ENCODE assay signal across 14 cellular contexts in the genomic region with DNA sequence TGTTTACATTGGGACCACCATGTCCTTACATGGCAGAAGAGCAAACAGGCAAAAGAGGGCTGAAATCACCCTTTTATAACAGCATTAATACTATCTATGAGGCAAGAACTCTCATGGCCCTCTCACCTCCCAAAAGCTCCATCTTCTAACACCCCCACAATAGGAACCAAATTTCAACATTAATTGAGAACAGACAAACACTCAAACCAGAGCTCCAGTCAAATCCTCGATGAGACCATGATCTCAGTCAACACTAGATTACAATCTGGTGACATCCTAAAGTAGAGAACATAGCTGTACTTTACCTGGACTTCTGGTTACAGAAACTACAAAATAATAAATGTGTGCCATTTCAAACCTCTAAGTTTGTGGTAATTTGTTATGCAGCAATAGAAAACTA. TPM values are rescaled to one million over a fixed set of nuclear protein-coding genes. Genes with fewer than 3 reads are reported as not detected.
DNase-seq lines count a peak whose midpoint lies in the region; ATAC-seq, FAIRE-seq and TF ChIP-seq lines count a peak whose summit lies in the region.
"Had no signal": no experiment of that assay in that cellular context is flagged by ENCODE, and none has a peak within 500 bp of the region (broad histone marks: within the 10 kb centered on the region; RNA-seq: fewer than 3 reads in every experiment).

No MANE protein-coding gene starts in this region.

- POLR2A ChIA-PET in endothelial cell of umbilical vein (lab: Charles Lee), result no interaction called here
- POLR2A ChIA-PET in Caco-2 (lab: Charles Lee), result no interaction called here

- H3K27ac ChIP-seq in endothelial cell of umbilical vein (ENCODE audit: insufficient read depth, low read depth, low read length) (peak overlapping the region; percentile 40), spleen (peak overlapping the region; percentile 81 to 96 (median 92))
- H3K27ac ChIP-seq: GM23248, ovary had no signal

- H3K36me3 Mint-ChIP-seq in Caco-2 (ENCODE audit: insufficient read depth, unreplicated experiment), result no peaks in the 10 kb centered on the region
- H3K36me3 Mint-ChIP-seq: type B pancreatic cell had no signal

- TF ChIP-seq CTCF in endothelial cell of umbilical vein (IDR thresholded peaks at IDR 0.05; ENCODE audit: extremely low read depth in 1 of 2, insufficient read depth in 1 of 2, low read depth in 1 of 2, low read length in 2 of 2) (no peak), spleen (IDR thresholded peaks at IDR 0.05 in 8 of 11, conservative IDR thresholded peaks at IDR 0.05 in 3 of 11) (no peak), GM13976 (IDR thresholded peaks at IDR 0.05; ENCODE audit: borderline replicate concordance, control extremely low read depth, extremely low read depth, insufficient read depth, missing control alignments) (no peak), Caco-2 (IDR thresholded peaks at IDR 0.05; ENCODE audit: insufficient read depth in 1 of 2, low read depth in 1 of 2, low read length in 1 of 2, severe bottlenecking in 1 of 2, unreplicated experiment in 1 of 2) (no peak)

- DNase-seq in endothelial cell of umbilical vein (ENCODE audit: low read depth, low spot score), result no peak
- no peak for DNase-seq in spleen
- DNase-seq in GM13976 (ENCODE audit: low spot score), result no peak
- DNase-seq in Caco-2, result no peak
- DNase-seq: DMS153, GM23248, NCI-H2227 treated with DMSO at 0.1 percent for 48 hours, ovary had no signal

- H3K27me3 ChIP-seq in endothelial cell of umbilical vein (ENCODE audit: control insufficient read depth in 2 of 2, insufficient read depth in 2 of 2, low read length in 2 of 2) (peaks cover 2 to 4% of the 10 kb centered on the region in 2 experiments), spleen (replicated peaks in 1 of 7) (no peaks in the 10 kb centered on the region), Caco-2 (replicated peaks; ENCODE audit: control insufficient read depth, insufficient read depth, low read length) (no peaks in the 10 kb centered on the region; the same call in 1 of the 2 replicates)
- H3K27me3 ChIP-seq: ovary had no signal

- H3K9me3 Mint-ChIP-seq in Caco-2 (ENCODE audit: unreplicated experiment), result no peaks in the 10 kb centered on the region
- H3K9me3 Mint-ChIP-seq: type B pancreatic cell had no signal

- no peaks in the 10 kb centered on the region for H3K36me3 ChIP-seq in endothelial cell of umbilical vein (ENCODE audit: control insufficient read depth in 2 of 2, extremely low read depth in 1 of 2, insufficient read depth in 2 of 2, low read length in 2 of 2)
- H3K36me3 ChIP-seq in spleen, result no peaks in the 10 kb centered on the region
- no peaks in the 10 kb centered on the region for H3K36me3 ChIP-seq in Caco-2 (ENCODE audit: control insufficient read depth, insufficient read depth, low read length)
- H3K36me3 ChIP-seq: ovary had no signal

- dilution Hi-C loops in endothelial cell of umbilical vein (cut with MboI; ENCODE audit: extremely low pct_ligation_motif_present, low sequenced_read_pairs), result no loop called here

- H3K9me1 ChIP-seq in endothelial cell of umbilical vein (replicated peaks; ENCODE audit: control insufficient read depth, extremely low read depth, insufficient read depth, low read length), result no peaks in the 10 kb centered on the region

- no peak for TF ChIP-seq POLR2A in endothelial cell of umbilical vein (IDR thresholded peaks at IDR 0.05; ENCODE audit: low read depth, low read length)
- TF ChIP-seq POLR2A in spleen (IDR thresholded peaks at IDR 0.05), result no peak

- peak overlapping the region; percentile 91 for H2AFZ ChIP-seq in endothelial cell of umbilical vein (ENCODE audit: low read depth, low read length)
- H2AFZ ChIP-seq: GM23248 had no signal

- H3K27ac Mint-ChIP-seq in Caco-2 (ENCODE audit: unreplicated experiment), result no peak overlapping the region
- H3K27ac Mint-ChIP-seq: type B pancreatic cell had no signal

- 17 to 37% (median 28%) methylated on average over 1 of the region's 1 CpG for WGBS in spleen, 5 donors

- no peak for FAIRE-seq in endothelial cell of umbilical vein (lab: Jason Lieb, UNC)
- FAIRE-seq: islet of Langerhans had no signal

- intact Hi-C loops in endothelial cell of umbilical vein (cut with micrococcal nuclease) (no loop called here), spleen (cut with DNase I; ENCODE audit: low total_unique reads) (no loop called here), Caco-2 (cut with micrococcal nuclease; ENCODE audit: unreplicated experiment) (no loop called here)

- in situ Hi-C loops in GM13976 (cut with MboI; ENCODE audit: low sequenced_read_pairs, unreplicated experiment), result no loop called here

- no peaks in the 10 kb centered on the region for H4K20me1 ChIP-seq in endothelial cell of umbilical vein (replicated peaks; ENCODE audit: control insufficient read depth, extremely low read depth, insufficient read depth, low read length)

- no peaks in the 10 kb centered on the region for H3K9me3 ChIP-seq in endothelial cell of umbilical vein (replicated peaks; ENCODE audit: control insufficient read depth, insufficient read depth, low read length)
- H3K9me3 ChIP-seq in spleen, result no peaks in the 10 kb centered on the region
- no peaks in the 10 kb centered on the region for H3K9me3 ChIP-seq in Caco-2
- H3K9me3 ChIP-seq: ovary had no signal

- peak overlapping the region; percentile 98 for H3K4me2 ChIP-seq in endothelial cell of umbilical vein (ENCODE audit: insufficient read depth, low read length)

- ATAC-seq in HG02759 (IDR thresholded peaks at IDR 0.05; ENCODE audit: unreplicated experiment), result peak; percentile 30
- ATAC-seq in GM19395 (IDR thresholded peaks at IDR 0.05; ENCODE audit: unreplicated experiment), result no peak
- ATAC-seq in HG02678 (IDR thresholded peaks at IDR 0.05; ENCODE audit: unreplicated experiment), result no peak

- H3K4me1 ChIP-seq in endothelial cell of umbilical vein (ENCODE audit: control insufficient read depth, extremely low read depth, insufficient read depth, low read length) (peaks cover 14% of the 10 kb centered on the region), spleen (peaks cover 25 to 75% (median 52%) of the 10 kb centered on the region in 6 donors), Caco-2 (no peaks in the 10 kb centered on the region)

- BruUV-seq in endothelial cell of umbilical vein (replicated peaks; lab: Mats Ljungman, UMichigan) (no TSS peak), Caco-2 (replicated peaks; lab: Mats Ljungman, UMichigan) (no TSS peak)

- H3K9ac ChIP-seq in endothelial cell of umbilical vein (replicated peaks; ENCODE audit: extremely low read depth, insufficient read depth, low read length), result no peak overlapping the region
- H3K9ac ChIP-seq: GM23248 had no signal

- no peaks in the 10 kb centered on the region for H3K79me2 ChIP-seq in endothelial cell of umbilical vein (ENCODE audit: control insufficient read depth, insufficient read depth, low read length)

- CTCF ChIA-PET in endothelial cell of umbilical vein (lab: Charles Lee), result interaction anchor here (1.1 to 17.3 kb wide), 8 partner anchors 7 to 79 kb away, joined by 3 to 391 read pairs (median 5); no protein-coding TSS in a partner anchor
- CTCF ChIA-PET in Caco-2 (lab: Charles Lee), result no interaction called here

- H3K4me1 Mint-ChIP-seq in Caco-2 (ENCODE audit: low read depth, unreplicated experiment), result no peaks in the 10 kb centered on the region

- H3K4me3 Mint-ChIP-seq in Caco-2 (ENCODE audit: unreplicated experiment), result no peak overlapping the region
- H3K4me3 Mint-ChIP-seq: type B pancreatic cell had no signal

- peaks cover 9% of the 10 kb centered on the region for H3K27me3 Mint-ChIP-seq in Caco-2 (ENCODE audit: insufficient read depth, unreplicated experiment)

- H3K4me3 ChIP-seq in GM08714 (ENCODE audit: low read length) (peak overlapping the region; percentile 82; the same call in 1 of the 2 replicates), endothelial cell of umbilical vein (replicated peaks in 1 of 3; ENCODE audit: insufficient read depth in 1 of 3, low read depth in 1 of 3, low read length in 3 of 3) (peak overlapping the region in 1 of 3 experiments; percentile 70), spleen (peak overlapping the region in 7 of 8 donors; percentile 19 to 71 (median 44)), Caco-2 (ENCODE audit: low read depth, low read length) (no peak overlapping the region)
- H3K4me3 ChIP-seq: GM23248, ovary had no signal

RNA-seq across cellular contexts. Expression of a gene that starts 25.1 kb away (rescaled TPM):
- total RNA-seq in endothelial cell of umbilical vein, result 0.33 and 0.46 TPM in 2 replicates
- 0.13 and 0.18 TPM in 2 replicates for polyA plus RNA-seq in endothelial cell of umbilical vein
- 0.14 and 0.18 TPM in 2 replicates for polyA plus RNA-seq in endothelial cell of umbilical vein (2011; cell fraction: cytosol; rRNA removed)
- 0.43 and 0.53 TPM in 2 replicates for polyA plus RNA-seq in endothelial cell of umbilical vein (2011; cell fraction: nucleus; rRNA removed)
- 0.12 and 0.13 TPM in 2 replicates for polyA plus RNA-seq in endothelial cell of umbilical vein (2012)
- 3.7 and 4.0 TPM in 2 replicates for polyA minus RNA-seq in endothelial cell of umbilical vein
- polyA minus RNA-seq in endothelial cell of umbilical vein (2011; cell fraction: cytosol; rRNA and poly(A)+ RNA removed), result not detected
- polyA minus RNA-seq in endothelial cell of umbilical vein (2011; cell fraction: nucleus; rRNA and poly(A)+ RNA removed), result 5.0 and 8.9 TPM in 2 replicates
- total RNA-seq in spleen, result under 1 TPM in 5 of 7 donors, not detected in 2; 0.15 to 0.34 (median 0.20) TPM
- polyA plus RNA-seq in spleen, result under 1 TPM in 1 of 3 donors, not detected in 2; 0.03 TPM
- not detected in 2 replicates for total RNA-seq in Caco-2 (2022)
- polyA plus RNA-seq: GM23248 had no signal

RNA-seq across cellular contexts. Expression of a gene that starts 36.2 kb away (rescaled TPM):
- not detected in 2 replicates for total RNA-seq in endothelial cell of umbilical vein
- polyA plus RNA-seq in endothelial cell of umbilical vein, result not detected in 2 replicates
- not detected in 2 replicates for polyA plus RNA-seq in endothelial cell of umbilical vein (2011; cell fraction: cytosol; rRNA removed)
- not detected in 2 replicates for polyA plus RNA-seq in endothelial cell of umbilical vein (2011; cell fraction: nucleus; rRNA removed)
- polyA plus RNA-seq in endothelial cell of umbilical vein (2012), result not detected in 2 replicates
- not detected in 2 replicates for polyA minus RNA-seq in endothelial cell of umbilical vein
- not detected for polyA minus RNA-seq in endothelial cell of umbilical vein (2011; cell fraction: cytosol; rRNA and poly(A)+ RNA removed)
- not detected in 2 replicates for polyA minus RNA-seq in endothelial cell of umbilical vein (2011; cell fraction: nucleus; rRNA and poly(A)+ RNA removed)
- total RNA-seq in spleen, result under 1 TPM in 2 of 7 donors, not detected in 5; 0.20 to 0.26 TPM
- not detected for polyA plus RNA-seq in spleen
- total RNA-seq in Caco-2 (2022), result not detected in 2 replicates
- total RNA-seq: GM23248, ovary had no signal
- polyA plus RNA-seq: GM23248, ovary had no signal

RNA-seq across cellular contexts. Expression of a gene that starts 52.9 kb away (rescaled TPM):
- total RNA-seq in endothelial cell of umbilical vein, result 0.27 and 0.46 TPM in 2 replicates
- polyA plus RNA-seq in endothelial cell of umbilical vein, result 0.06 and 0.21 TPM in 2 replicates
- not detected in 2 replicates for polyA plus RNA-seq in endothelial cell of umbilical vein (2011; cell fraction: cytosol; rRNA removed)
- 0.40 and 0.42 TPM in 2 replicates for polyA plus RNA-seq in endothelial cell of umbilical vein (2011; cell fraction: nucleus; rRNA removed)
- not detected in 2 replicates for polyA plus RNA-seq in endothelial cell of umbilical vein (2012)
- polyA minus RNA-seq in endothelial cell of umbilical vein, result 4.5 and 4.6 TPM in 2 replicates
- not detected for polyA minus RNA-seq in endothelial cell of umbilical vein (2011; cell fraction: cytosol; rRNA and poly(A)+ RNA removed)
- 4.9 and 7.9 TPM in 2 replicates for polyA minus RNA-seq in endothelial cell of umbilical vein (2011; cell fraction: nucleus; rRNA and poly(A)+ RNA removed)
- under 1 TPM; 0.07 to 0.85 (median 0.39) TPM for total RNA-seq in spleen
- not detected for polyA plus RNA-seq in spleen
- total RNA-seq in Caco-2 (2022), result not detected in 2 replicates
- total RNA-seq: GM23248 had no signal
- polyA plus RNA-seq: GM23248, ovary had no signal
